Comparison of ENCODE assay signal across 9 cellular contexts in genomic region chr16:1330931-1331711, GRCh38. TPM values are rescaled to one million over a fixed set of nuclear protein-coding genes. Genes with fewer than 3 reads are reported as not detected.
DNase-seq lines count a peak whose midpoint lies in the region; ATAC-seq, FAIRE-seq and TF ChIP-seq lines count a peak whose summit lies in the region.
"Had no signal": no experiment of that assay in that cellular context is flagged by ENCODE, and none has a peak within 500 bp of the region (broad histone marks: within the 10 kb centered on the region; RNA-seq: fewer than 3 reads in every experiment).

No MANE protein-coding gene starts in this region.

- peaks cover 6 to 37% of the 10 kb centered on the region in 2 donors for H3K27me3 ChIP-seq in breast epithelium
- H3K27me3 ChIP-seq in mucosa of rectum (ENCODE audit: control insufficient read depth in 2 of 2, insufficient read depth in 2 of 2, low read length in 2 of 2) = peaks cover 9 to 19% of the 10 kb centered on the region in 2 donors
- H3K27me3 ChIP-seq in upper lobe of right lung = peaks cover 47% of the 10 kb centered on the region

- H3K9me3 ChIP-seq in breast epithelium (peaks cover 0 to 8% of the 10 kb centered on the region in 2 donors), mucosa of rectum (ENCODE audit: control insufficient read depth in 2 of 2, low read length in 2 of 2) (no peaks in the 10 kb centered on the region), upper lobe of right lung (no peaks in the 10 kb centered on the region)

- TF ChIP-seq CTCF in breast epithelium (IDR thresholded peaks at IDR 0.05) (no peak), MCF 10A (IDR thresholded peaks at IDR 0.05; ENCODE audit: unreplicated experiment) (no peak), upper lobe of right lung (IDR thresholded peaks at IDR 0.05) (no peak)

- H3K4me3 Mint-ChIP-seq in MCF 10A (ENCODE audit: unreplicated experiment) = no peak overlapping the region
- peak overlapping the region; percentile 81 for H3K4me3 Mint-ChIP-seq in central memory CD8-positive, alpha-beta T cell

- DNase-seq in breast epithelium (ENCODE audit: low spot score in 2 of 2) (no peak), MCF 10A (ENCODE audit: unreplicated experiment) (no peak), upper lobe of right lung (no peak), activated gamma-delta T cell (lab: John Stamatoyannopoulos, UW) (no peak), H54 (ENCODE audit: insufficient read length, low spot score) (no peak)
- no peak for DNase-seq in central memory CD8-positive, alpha-beta T cell (ENCODE audit: low spot score in 2 of 2)

- no TSS peak for BruUV-seq in MCF 10A (replicated peaks; lab: Mats Ljungman, UMichigan)

- H3K27me3 Mint-ChIP-seq in MCF 10A (ENCODE audit: insufficient read depth, unreplicated experiment) = peaks cover 13% of the 10 kb centered on the region
- H3K27me3 Mint-ChIP-seq in central memory CD8-positive, alpha-beta T cell = peaks cover 8% of the 10 kb centered on the region

- peak overlapping the region in 1 of 2 donors; percentile 13 for H3K9ac ChIP-seq in mucosa of rectum (ENCODE audit: low read depth in 1 of 2, low read length in 2 of 2)

- no peaks in the 10 kb centered on the region for H3K36me3 Mint-ChIP-seq in MCF 10A (ENCODE audit: insufficient read depth, unreplicated experiment)
- peaks cover 14% of the 10 kb centered on the region for H3K36me3 Mint-ChIP-seq in central memory CD8-positive, alpha-beta T cell (ENCODE audit: insufficient read depth)

- H3K4me1 ChIP-seq in breast epithelium = peaks cover 22 to 26% of the 10 kb centered on the region in 2 donors
- peaks cover 14 to 20% of the 10 kb centered on the region in 2 donors for H3K4me1 ChIP-seq in mucosa of rectum (ENCODE audit: control insufficient read depth in 2 of 2, insufficient read depth in 2 of 2, low read length in 2 of 2)
- peaks cover 32% of the 10 kb centered on the region for H3K4me1 ChIP-seq in upper lobe of right lung

- no peaks in the 10 kb centered on the region for H3K9me3 Mint-ChIP-seq in MCF 10A (ENCODE audit: unreplicated experiment)
- no peaks in the 10 kb centered on the region for H3K9me3 Mint-ChIP-seq in central memory CD8-positive, alpha-beta T cell

- H3K36me3 ChIP-seq in breast epithelium (no peaks in the 10 kb centered on the region), mucosa of rectum (ENCODE audit: control insufficient read depth in 2 of 2, insufficient read depth in 2 of 2, low read length in 2 of 2) (no peaks in the 10 kb centered on the region), upper lobe of right lung (no peaks in the 10 kb centered on the region)
- H3K36me3 ChIP-seq: BE2C had no signal

- POLR2A ChIA-PET in MCF 10A (lab: Yijun Ruan, JAX) = no interaction called here

- peak overlapping the region; percentile 37 to 77 (median 59) for H3K4me3 ChIP-seq in breast epithelium
- H3K4me3 ChIP-seq in mucosa of rectum (ENCODE audit: low read length in 2 of 2) = peak overlapping the region; percentile 10 to 66
- peak overlapping the region; percentile 36 for H3K4me3 ChIP-seq in upper lobe of right lung

- no peak for FAIRE-seq in H54 (lab: Jason Lieb, UNC)

- no peak for ATAC-seq in central memory CD8-positive, alpha-beta T cell (replicated peaks; ENCODE audit: extremely low read depth, poor library complexity, severe bottlenecking)
- no peak for ATAC-seq in upper lobe of right lung
- ATAC-seq in HG03139 (IDR thresholded peaks at IDR 0.05; ENCODE audit: unreplicated experiment) = no peak

- H3K27ac ChIP-seq in breast epithelium = peak overlapping the region; percentile 81 to 89
- peak overlapping the region; percentile 38 to 56 for H3K27ac ChIP-seq in mucosa of rectum (ENCODE audit: low read depth in 2 of 2, low read length in 2 of 2)
- peak overlapping the region; percentile 58 for H3K27ac ChIP-seq in upper lobe of right lung

- no peak for TF ChIP-seq POLR2A in breast epithelium (IDR thresholded peaks at IDR 0.05)
- TF ChIP-seq POLR2A in H54 (IDR thresholded peaks at IDR 0.05; ENCODE audit: low read depth, low read length) = no peak

- H3K4me1 Mint-ChIP-seq in MCF 10A (ENCODE audit: insufficient read depth, unreplicated experiment) = no peaks in the 10 kb centered on the region
- peaks cover 17% of the 10 kb centered on the region for H3K4me1 Mint-ChIP-seq in central memory CD8-positive, alpha-beta T cell

- CTCF ChIA-PET in MCF 10A (lab: Yijun Ruan, JAX) = interaction anchor here (0.7 to 1.0 kb wide), 2 partner anchors 11 to 593 kb away, joined by 3 read pairs; no protein-coding TSS in a partner anchor

- intact Hi-C loops in breast epithelium (cut with DNase I; ENCODE audit: low total_unique reads) = no loop called here
- intact Hi-C loops in MCF 10A (cut with micrococcal nuclease) = no loop called here
- intact Hi-C loops in upper lobe of right lung (cut with DNase I) = no loop called here

- no peak overlapping the region for H3K27ac Mint-ChIP-seq in MCF 10A (ENCODE audit: low read depth, unreplicated experiment)
- H3K27ac Mint-ChIP-seq in central memory CD8-positive, alpha-beta T cell (ENCODE audit: low read depth) = peak overlapping the region; percentile 82

RNA-seq across cellular contexts. Expression of gene BAIAP3, which starts 2.3 kb away (rescaled TPM):
- total RNA-seq in breast epithelium (1 to 10 TPM; 2.7 to 8.2 (median 7.3) TPM), MCF 10A (2022) (0.49 and 0.75 TPM in 2 replicates), upper lobe of right lung (3.0 TPM)

RNA-seq across cellular contexts. Expression of gene TSR3, which starts 20.6 kb away (rescaled TPM):
- total RNA-seq in breast epithelium (10 to 100 TPM; 54.4 to 72.3 (median 59.6) TPM), MCF 10A (2022) (49.6 and 58.2 TPM in 2 replicates), upper lobe of right lung (43.8 TPM)

RNA-seq across cellular contexts. Expression of gene GNPTG, which starts 20.6 kb away (rescaled TPM):
- total RNA-seq in breast epithelium (10 to 100 TPM; 50.5 to 89.3 (median 58.4) TPM), MCF 10A (2022) (37.6 and 41.6 TPM in 2 replicates), upper lobe of right lung (82.9 TPM)

RNA-seq across cellular contexts. Expression of gene UBE2I, which starts 21.7 kb away (rescaled TPM):
- total RNA-seq in breast epithelium (10 to 100 TPM; 52.5 to 67.8 (median 62.2) TPM), MCF 10A (2022) (163 and 172 TPM in 2 replicates), upper lobe of right lung (95.6 TPM)
